In genomic region chr13:113149711-113150544, GRCh38 we compare ENCODE assay signal across 22 cellular contexts. TPM values are rescaled to one million over a fixed set of nuclear protein-coding genes. Genes with fewer than 3 reads are reported as not detected.
DNase-seq lines count a peak whose midpoint lies in the region; ATAC-seq and TF ChIP-seq lines count a peak whose summit lies in the region.
"Had no signal": no experiment of that assay in that cellular context is flagged by ENCODE, and none has a peak within 500 bp of the region (broad histone marks: within the 10 kb centered on the region; RNA-seq: fewer than 3 reads in every experiment).

No MANE protein-coding gene starts in this region.

- no peaks in the 10 kb centered on the region for H3K9me3 Mint-ChIP-seq in endodermal cell
- peaks cover under 1% of the 10 kb centered on the region for H3K9me3 Mint-ChIP-seq in nephron progenitor cell
- peaks cover 0 to 2% of the 10 kb centered on the region in 2 donors for H3K9me3 Mint-ChIP-seq in activated naive CD4-positive, alpha-beta T cell treated with anti-CD3 and anti-CD28 coated beads, Interleukin-2, amount 50 U/mL, for 72 hours
- H3K9me3 Mint-ChIP-seq: CD8-positive, alpha-beta T cell; HFFc6 had no signal

- H3K36me3 Mint-ChIP-seq in endodermal cell (ENCODE audit: low read depth): peaks cover 12% of the 10 kb centered on the region
- H3K36me3 Mint-ChIP-seq in nephron progenitor cell (ENCODE audit: low read depth): no peaks in the 10 kb centered on the region
- peaks cover 4 to 9% of the 10 kb centered on the region in 2 donors for H3K36me3 Mint-ChIP-seq in activated naive CD4-positive, alpha-beta T cell treated with anti-CD3 and anti-CD28 coated beads, Interleukin-2, amount 50 U/mL, for 72 hours
- H3K36me3 Mint-ChIP-seq: CD8-positive, alpha-beta T cell had no signal

- H3K9me3 ChIP-seq in endodermal cell (ENCODE audit: control insufficient read depth, low read length) (no peaks in the 10 kb centered on the region), vagina (no peaks in the 10 kb centered on the region), mammary epithelial cell (replicated peaks; ENCODE audit: insufficient read depth, low read length) (no peaks in the 10 kb centered on the region)
- H3K9me3 ChIP-seq: BLaER1 had no signal

- H3K27ac ChIP-seq in endodermal cell (ENCODE audit: low read depth, low read length) (no peak overlapping the region), vagina (no peak overlapping the region), mammary epithelial cell (ENCODE audit: insufficient read depth, low read depth, low read length) (no peak overlapping the region)
- H3K27ac ChIP-seq: BLaER1, KMS-11 had no signal

- H3K27me3 Mint-ChIP-seq in endodermal cell (ENCODE audit: insufficient read depth): no peaks in the 10 kb centered on the region
- peaks cover 49% of the 10 kb centered on the region for H3K27me3 Mint-ChIP-seq in nephron progenitor cell (ENCODE audit: low read depth, poor library complexity)

- WGBS in endodermal cell (ENCODE audit: insufficient coverage in 1 of 2, insufficient read length in 1 of 2), 2 experiments: 93% methylated on average over 21 to 25 of the region's 25 CpGs
- WGBS in mammary epithelial cell (ENCODE audit: low coverage, missing lambda C conversion rate): 77% methylated on average over 21 of the region's 25 CpGs

- TF ChIP-seq POLR2A in vagina (IDR thresholded peaks at IDR 0.05): no peak

- H3K79me2 ChIP-seq in mammary epithelial cell (ENCODE audit: insufficient read depth, low read length): no peaks in the 10 kb centered on the region

- no peaks in the 10 kb centered on the region for H4K20me1 ChIP-seq in mammary epithelial cell (ENCODE audit: insufficient read depth, low read length)
- H4K20me1 ChIP-seq: BLaER1 had no signal

- H3K27ac Mint-ChIP-seq in endodermal cell (no peak overlapping the region), nephron progenitor cell (peak overlapping the region; percentile 56)
- H3K27ac Mint-ChIP-seq in activated naive CD4-positive, alpha-beta T cell treated with anti-CD3 and anti-CD28 coated beads, Interleukin-2, amount 50 U/mL, for 72 hours: peak overlapping the region in 1 of 2 donors; percentile 54
- H3K27ac Mint-ChIP-seq: CD8-positive, alpha-beta T cell; HFFc6 had no signal

- ATAC-seq in Right ventricle myocardium superior (ENCODE audit: poor library complexity) (no peak), HG03039 (IDR thresholded peaks at IDR 0.05; ENCODE audit: unreplicated experiment) (no peak)
- no peak for ATAC-seq in activated naive CD4-positive, alpha-beta T cell treated with anti-CD3 and anti-CD28 coated beads, Interleukin-2, amount 50 U/mL, for 72 hours
- ATAC-seq: CD8-positive, alpha-beta T cell had no signal

- dilution Hi-C loops in mammary epithelial cell (cut with HindIII; ENCODE audit: low sequenced_read_pairs): no loop called here

- intact Hi-C loops in cardiac septum (cut with DNase I): no loop called here
- intact Hi-C loops in Right ventricle myocardium superior (cut with DNase I): no loop called here
- intact Hi-C loops in vagina (cut with DNase I): loop anchor here (10.0 kb wide), 1 partner anchor 215 kb away; the partner anchor contains the start of gene GRTP1
- intact Hi-C loops in mammary epithelial cell (cut with micrococcal nuclease): loop anchor here (5.0 kb wide), 1 partner anchor 208 kb away; no protein-coding TSS in a partner anchor

- TF ChIP-seq CTCF in endodermal cell (conservative IDR thresholded peaks at IDR 0.05): no peak
- no peak for TF ChIP-seq CTCF in nephron progenitor cell (IDR thresholded peaks at IDR 0.05)
- no peak for TF ChIP-seq CTCF in vagina (IDR thresholded peaks at IDR 0.05)
- no peak for TF ChIP-seq CTCF in mammary epithelial cell (conservative IDR thresholded peaks at IDR 0.05 in 1 of 2, IDR thresholded peaks at IDR 0.05 in 1 of 2; ENCODE audit: extremely low read depth in 1 of 2, insufficient read depth in 1 of 2, low read depth in 1 of 2, low read length in 2 of 2)

- H3K4me1 ChIP-seq in endodermal cell (ENCODE audit: control insufficient read depth, insufficient read depth, low read length) (peaks cover 8% of the 10 kb centered on the region), vagina (peaks cover 24% of the 10 kb centered on the region), mammary epithelial cell (ENCODE audit: insufficient read depth, low read length) (peaks cover 9% of the 10 kb centered on the region)

- BruUV-seq in mammary epithelial cell (replicated peaks; lab: Mats Ljungman, UMichigan): no TSS peak

- in situ Hi-C loops in mammary epithelial cell (cut with MboI; ENCODE audit: low sequenced_read_pairs in 2 of 2): no loop called here

- CTCF ChIA-PET in mammary epithelial cell (lab: Charles Lee; ENCODE audit: low non-redundant PET): no interaction called here

- H3K9ac ChIP-seq in endodermal cell (ENCODE audit: extremely low read depth, low read length, poor library complexity, severe bottlenecking) (no peak overlapping the region), mammary epithelial cell (ENCODE audit: insufficient read depth, low read length) (no peak overlapping the region)
- H3K9ac ChIP-seq: BLaER1, KMS-11 had no signal

- peak; percentile 64 for DNase-seq in cardiac septum (ENCODE audit: low spot score)
- DNase-seq in Right ventricle myocardium superior: no peak
- DNase-seq in endodermal cell: peak; percentile 31
- DNase-seq in nephron progenitor cell: no peak
- peak; percentile 76 to 89 for DNase-seq in vagina (ENCODE audit: extremely low spot score in 2 of 2)
- no peak for DNase-seq in activated naive CD4-positive, alpha-beta T cell treated with anti-CD3 and anti-CD28 coated beads, Interleukin-2, amount 50 U/mL, for 72 hours (ENCODE audit: low spot score in 2 of 2)
- DNase-seq in mammary epithelial cell: no peak
- DNase-seq: CD8-positive, alpha-beta T cell; DMS79; HFFc6; MV-4-11; NCI-H1694 treated with DMSO at 0.1 percent for 48 hours; NCI-H510A treated with DMSO at 0.1 percent for 48 hours; NCI-H774; SHP77 had no signal

- H3K36me3 ChIP-seq in endodermal cell (ENCODE audit: control insufficient read depth, insufficient read depth, low read length): no peaks in the 10 kb centered on the region
- H3K36me3 ChIP-seq in vagina: no peaks in the 10 kb centered on the region
- no peaks in the 10 kb centered on the region for H3K36me3 ChIP-seq in mammary epithelial cell (ENCODE audit: insufficient read depth, low read length)
- H3K36me3 ChIP-seq: BLaER1 had no signal

- H3K4me2 ChIP-seq in mammary epithelial cell (ENCODE audit: insufficient read depth, low read depth, low read length): no peak overlapping the region
- H3K4me2 ChIP-seq: BLaER1, KMS-11 had no signal

- H3K4me1 Mint-ChIP-seq in endodermal cell (peaks cover 17% of the 10 kb centered on the region), nephron progenitor cell (peaks cover 35% of the 10 kb centered on the region)

- H2AFZ ChIP-seq in mammary epithelial cell (ENCODE audit: low read depth, low read length): no peak overlapping the region

- H3K4me3 ChIP-seq in endodermal cell (ENCODE audit: low read length): no peak overlapping the region
- H3K4me3 ChIP-seq in vagina: no peak overlapping the region
- H3K4me3 ChIP-seq in mammary epithelial cell (replicated peaks in 1 of 3; ENCODE audit: insufficient read depth in 1 of 3, low read depth in 2 of 3, low read length in 3 of 3): no peak overlapping the region
- H3K4me3 ChIP-seq: BLaER1 had no signal

- H3K27me3 ChIP-seq in endodermal cell (ENCODE audit: control insufficient read depth, insufficient read depth, low read length, poor library complexity, severe bottlenecking) (peaks cover 13% of the 10 kb centered on the region), vagina (no peaks in the 10 kb centered on the region), mammary epithelial cell (ENCODE audit: insufficient read depth, low read length) (peaks cover 2% of the 10 kb centered on the region)

- H3K4me3 Mint-ChIP-seq in endodermal cell (no peak overlapping the region), nephron progenitor cell (no peak overlapping the region)
- H3K4me3 Mint-ChIP-seq: CD8-positive, alpha-beta T cell; HFFc6 had no signal

RNA-seq across cellular contexts. Expression of gene PROZ, which starts 8.5 kb away (rescaled TPM):
- not detected for total RNA-seq in cardiac septum
- not detected for total RNA-seq in Right ventricle myocardium superior
- total RNA-seq in endodermal cell: under 1 TPM; 0.40 to 0.84 TPM
- 0.53 TPM for polyA plus RNA-seq in endodermal cell (2013, experiment 1 of 2)
- polyA plus RNA-seq in endodermal cell (2013, experiment 2 of 2): not detected
- not detected for total RNA-seq in vagina
- under 1 TPM in 1 of 2 donors, not detected in 1; 0.25 TPM for total RNA-seq in activated naive CD4-positive, alpha-beta T cell treated with anti-CD3 and anti-CD28 coated beads, Interleukin-2, amount 50 U/mL, for 72 hours
- total RNA-seq in mammary epithelial cell: not detected
- polyA plus RNA-seq in mammary epithelial cell: not detected
- not detected for polyA minus RNA-seq in mammary epithelial cell
- total RNA-seq: A673; CD8-positive, alpha-beta T cell; H4; HFFc6; HT-29; OCI-LY7 had no signal

RNA-seq across cellular contexts. Expression of gene F10, which starts 27.3 kb away (rescaled TPM):
- total RNA-seq in cardiac septum (13.7 TPM), Right ventricle myocardium superior (4.5 TPM), endodermal cell (10 to 100 TPM; 18.7 to 32.4 TPM), vagina (16.7 TPM), mammary epithelial cell (not detected)
- polyA plus RNA-seq in endodermal cell (2013, experiment 1 of 2): 15.5 TPM
- 18.2 TPM for polyA plus RNA-seq in endodermal cell (2013, experiment 2 of 2)
- not detected for total RNA-seq in activated naive CD4-positive, alpha-beta T cell treated with anti-CD3 and anti-CD28 coated beads, Interleukin-2, amount 50 U/mL, for 72 hours
- not detected for polyA plus RNA-seq in mammary epithelial cell
- not detected for polyA minus RNA-seq in mammary epithelial cell
- total RNA-seq: A673; CD8-positive, alpha-beta T cell; H4; HT-29; OCI-LY7 had no signal

RNA-seq across cellular contexts. Expression of gene F7, which starts 44.3 kb away (rescaled TPM):
- total RNA-seq in cardiac septum (0.46 TPM), Right ventricle myocardium superior (0.08 TPM), endodermal cell (1 to 10 TPM; 4.7 to 6.4 TPM), vagina (not detected), mammary epithelial cell (not detected)
- polyA plus RNA-seq in endodermal cell (2013, experiment 1 of 2): 2.3 TPM
- polyA plus RNA-seq in endodermal cell (2013, experiment 2 of 2): 1.2 TPM
- total RNA-seq in activated naive CD4-positive, alpha-beta T cell treated with anti-CD3 and anti-CD28 coated beads, Interleukin-2, amount 50 U/mL, for 72 hours: not detected
- not detected for polyA plus RNA-seq in mammary epithelial cell
- not detected for polyA minus RNA-seq in mammary epithelial cell
- total RNA-seq: A673; CD8-positive, alpha-beta T cell; H4; HFFc6; HT-29; OCI-LY7 had no signal

RNA-seq across cellular contexts. Expression of gene PCID2, which starts 58.5 kb away (rescaled TPM):
- 47.8 TPM for total RNA-seq in cardiac septum
- total RNA-seq in Right ventricle myocardium superior: 54.4 TPM
- 10 to 100 TPM; 70.5 to 71.7 TPM for total RNA-seq in endodermal cell
- 55.5 TPM for polyA plus RNA-seq in endodermal cell (2013, experiment 1 of 2)
- polyA plus RNA-seq in endodermal cell (2013, experiment 2 of 2): 54.2 TPM
- 44.9 TPM for total RNA-seq in vagina
- total RNA-seq in activated naive CD4-positive, alpha-beta T cell treated with anti-CD3 and anti-CD28 coated beads, Interleukin-2, amount 50 U/mL, for 72 hours: 10 to 100 TPM; 39.9 to 71.3 TPM
- total RNA-seq in mammary epithelial cell: 10 to 100 TPM; 34.7 to 42.0 TPM
- 45.8 TPM for polyA plus RNA-seq in mammary epithelial cell
- polyA minus RNA-seq in mammary epithelial cell: 11.8 TPM

RNA-seq across cellular contexts. Expression of gene CUL4A, which starts 59.5 kb away (rescaled TPM):
- total RNA-seq in cardiac septum: 92.5 TPM
- total RNA-seq in Right ventricle myocardium superior: 141 TPM
- 10 to 100 TPM; 92.9 to 99.4 TPM for total RNA-seq in endodermal cell
- polyA plus RNA-seq in endodermal cell (2013, experiment 1 of 2): 64.6 TPM
- polyA plus RNA-seq in endodermal cell (2013, experiment 2 of 2): 64.5 TPM
- total RNA-seq in vagina: 110 TPM
- total RNA-seq in activated naive CD4-positive, alpha-beta T cell treated with anti-CD3 and anti-CD28 coated beads, Interleukin-2, amount 50 U/mL, for 72 hours: 10 to 100 TPM; 59.7 to 87.1 TPM
- 100 to 1,000 TPM in 1 of 2 donors, 10 to 100 TPM in 1; 73.5 to 101 TPM for total RNA-seq in mammary epithelial cell
- 50.8 TPM for polyA plus RNA-seq in mammary epithelial cell
- polyA minus RNA-seq in mammary epithelial cell: 57.6 TPM

Comparison
In these comparisons a context has a peak if more than half of its experiments do, and no peak if none do; other contexts are left out.
1. DNase-seq: peak in cardiac septum (single experiment), endodermal cell (single experiment) and vagina (2 of 2); none in Right ventricle myocardium superior (single experiment), nephron progenitor cell (single experiment), activated naive CD4-positive, alpha-beta T cell treated with anti-CD3 and anti-CD28 coated beads, Interleukin-2, amount 50 U/mL, for 72 hours (0 of 2) and mammary epithelial cell (single experiment).
2. intact Hi-C loops: an anchor here in vagina (10.0 kb wide) and mammary epithelial cell (5.0 kb wide); none called in cardiac septum and Right ventricle myocardium superior.